10 cellular contexts compared by ENCODE assay signal in genomic region chr2:15729709-15730544, GRCh38.
DNase-seq lines count a peak whose midpoint lies in the region; ATAC-seq and TF ChIP-seq lines count a peak whose summit lies in the region.
"Had no signal": no experiment of that assay in that cellular context is flagged by ENCODE, and none has a peak within 500 bp of the region (broad histone marks: within the 10 kb centered on the region; RNA-seq: fewer than 3 reads in every experiment).

No MANE protein-coding gene starts in this region.

- H3K9me3 ChIP-seq in Panc1 (ENCODE audit: control insufficient read depth, insufficient read depth, low read depth, low read length) (no peaks in the 10 kb centered on the region), testis (no peaks in the 10 kb centered on the region), upper lobe of right lung (no peaks in the 10 kb centered on the region)

- no peaks in the 10 kb centered on the region for H3K27me3 ChIP-seq in Panc1 (ENCODE audit: control insufficient read depth, insufficient read depth, low read length)
- H3K27me3 ChIP-seq in testis, result no peaks in the 10 kb centered on the region
- no peaks in the 10 kb centered on the region for H3K27me3 ChIP-seq in upper lobe of right lung

- H3K9me3 Mint-ChIP-seq in osteocyte (ENCODE audit: unreplicated experiment) (no peaks in the 10 kb centered on the region), type B pancreatic cell (no peaks in the 10 kb centered on the region)

- H3K4me3 ChIP-seq in Panc1 (ENCODE audit: low read depth in 2 of 2, low read length in 2 of 2), result no peak overlapping the region
- no peak overlapping the region for H3K4me3 ChIP-seq in testis
- H3K4me3 ChIP-seq in upper lobe of right lung, result no peak overlapping the region

- CTCF ChIA-PET in Panc1 (lab: Charles Lee), result no interaction called here

- H3K27ac ChIP-seq in Panc1 (ENCODE audit: low read length), result no peak overlapping the region
- peak overlapping the region in 1 of 2 donors; percentile 25 for H3K27ac ChIP-seq in testis
- H3K27ac ChIP-seq in upper lobe of right lung, result no peak overlapping the region

- WGBS in testis, 2 donors, result 60 to 64% methylated on average over 10 of the region's 10 CpGs

- TF ChIP-seq CTCF in Panc1 (IDR thresholded peaks at IDR 0.05), result no peak
- no peak for TF ChIP-seq CTCF in osteocyte (IDR thresholded peaks at IDR 0.05)
- no peak for TF ChIP-seq CTCF in type B pancreatic cell (conservative IDR thresholded peaks at IDR 0.05)
- TF ChIP-seq CTCF in testis (IDR thresholded peaks at IDR 0.05), result no peak
- TF ChIP-seq CTCF in upper lobe of right lung (IDR thresholded peaks at IDR 0.05), result no peak

- intact Hi-C loops in Panc1 (cut with micrococcal nuclease; ENCODE audit: unreplicated experiment) (no loop called here), testis (cut with DNase I; ENCODE audit: low total_unique reads) (no loop called here), upper lobe of right lung (cut with DNase I) (no loop called here)

- POLR2A ChIA-PET in Panc1 (lab: Charles Lee), result no interaction called here

- TF ChIP-seq POLR2A in testis (IDR thresholded peaks at IDR 0.05), result no peak

- peaks cover 28% of the 10 kb centered on the region for H3K27me3 Mint-ChIP-seq in osteocyte (ENCODE audit: unreplicated experiment)
- no peaks in the 10 kb centered on the region for H3K27me3 Mint-ChIP-seq in type B pancreatic cell

- H3K4me1 Mint-ChIP-seq in osteocyte (ENCODE audit: unreplicated experiment) (peaks cover 54% of the 10 kb centered on the region), type B pancreatic cell (ENCODE audit: unreplicated experiment) (peaks cover 48% of the 10 kb centered on the region)

- DNase-seq in Panc1 (ENCODE audit: low read depth, low spot score), result no peak
- no peak for DNase-seq in osteocyte (ENCODE audit: extremely low spot score, unreplicated experiment)
- no peak for DNase-seq in type B pancreatic cell (ENCODE audit: extremely low spot score, unreplicated experiment)
- DNase-seq in testis, result no peak
- no peak for DNase-seq in upper lobe of right lung
- DNase-seq: activated effector memory CD4-positive, alpha-beta T cell treated with Interleukin-2 at 50 U/mL for 16 hours; stimulated activated naive CD4-positive, alpha-beta T cell treated with Interleukin-2 at 50 U/mL for 16 hours had no signal

- in situ Hi-C loops in Panc1 (cut with HindIII; ENCODE audit: low pct_unique_long_range_greater_than_20kb, low sequenced_read_pairs), result no loop called here

- no TSS peak for BruUV-seq in Panc1 (replicated peaks; lab: Mats Ljungman, UMichigan)

- H3K4me3 Mint-ChIP-seq in osteocyte (ENCODE audit: unreplicated experiment) (no peak overlapping the region), type B pancreatic cell (no peak overlapping the region)

- H3K36me3 Mint-ChIP-seq in osteocyte (ENCODE audit: unreplicated experiment) (no peaks in the 10 kb centered on the region), type B pancreatic cell (no peaks in the 10 kb centered on the region)

- H3K4me1 ChIP-seq in Panc1 (ENCODE audit: control insufficient read depth, insufficient read depth, low read length), result 0 out of 2 replicates have a peak, but pooled peaks cover 8% of the 10 kb centered on the region
- H3K4me1 ChIP-seq in testis, result peaks cover 24% of the 10 kb centered on the region
- peaks cover 25% of the 10 kb centered on the region for H3K4me1 ChIP-seq in upper lobe of right lung

- H3K27ac Mint-ChIP-seq in osteocyte (ENCODE audit: unreplicated experiment) (peak overlapping the region; percentile 82), type B pancreatic cell (no peak overlapping the region)

- no peaks in the 10 kb centered on the region for H3K36me3 ChIP-seq in Panc1 (ENCODE audit: control insufficient read depth, insufficient read depth, low read length)
- no peaks in the 10 kb centered on the region for H3K36me3 ChIP-seq in testis (ENCODE audit: low read depth, missing control alignments)
- H3K36me3 ChIP-seq in upper lobe of right lung, result no peaks in the 10 kb centered on the region

- ATAC-seq in GM19397 (IDR thresholded peaks at IDR 0.05; ENCODE audit: unreplicated experiment), result peak; percentile 12
- peak; percentile 2 for ATAC-seq in HG03354 (IDR thresholded peaks at IDR 0.05; ENCODE audit: poor library complexity, severe bottlenecking, unreplicated experiment)
- ATAC-seq in Panc1, result 0 out of 2 replicates have a peak, but pooled peaks have one; percentile 20
- ATAC-seq in HG02571 (IDR thresholded peaks at IDR 0.05; ENCODE audit: unreplicated experiment), result no peak
- ATAC-seq in upper lobe of right lung, result no peak

Comparison
In these comparisons a context has a peak if more than half of its experiments do, and no peak if none do; other contexts are left out.
1. ATAC-seq: peak in GM19397 (single experiment), HG03354 (single experiment) and Panc1 (single experiment); none in HG02571 (single experiment) and upper lobe of right lung (single experiment).